11 cellular contexts compared by ENCODE assay signal in the genomic region with DNA sequence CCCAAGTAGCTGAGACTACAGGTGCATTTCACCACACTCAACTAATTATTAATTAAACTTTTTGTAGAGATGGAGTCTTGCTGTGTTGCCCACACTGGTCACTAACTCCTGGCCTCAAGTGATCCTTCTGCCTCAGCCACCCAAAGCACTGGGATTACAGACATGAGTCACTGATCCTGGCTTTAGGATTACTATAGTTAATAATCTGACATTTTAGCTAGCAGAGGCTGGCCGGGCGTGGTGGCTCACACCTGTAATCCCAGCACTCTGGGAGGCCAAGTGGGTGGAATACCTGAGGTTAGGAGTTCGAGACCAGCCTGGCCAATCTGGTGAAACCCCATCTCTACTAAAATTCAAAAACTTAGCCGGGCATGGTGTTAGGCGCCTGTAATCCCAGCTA. TPM values are rescaled to one million over a fixed set of nuclear protein-coding genes. Genes with fewer than 3 reads are reported as not detected.
DNase-seq lines count a peak whose midpoint lies in the region; ATAC-seq and TF ChIP-seq lines count a peak whose summit lies in the region.
"Had no signal": no experiment of that assay in that cellular context is flagged by ENCODE, and none has a peak within 500 bp of the region (broad histone marks: within the 10 kb centered on the region; RNA-seq: fewer than 3 reads in every experiment).

No MANE protein-coding gene starts in this region.

- H3K4me1 ChIP-seq in GM23338 (ENCODE audit: insufficient read depth) (peaks cover 7% of the 10 kb centered on the region; the same call in 1 of the 2 replicates), trophoblast cell (ENCODE audit: control insufficient read depth in 1 of 2, insufficient read depth in 2 of 2, low read length in 2 of 2) (peaks cover 0 to 10% of the 10 kb centered on the region in 2 experiments)

- H3K4me3 Mint-ChIP-seq in CD4-positive, alpha-beta T cell = no peak overlapping the region
- H3K4me3 Mint-ChIP-seq in GM23338 (no peak overlapping the region), WTC11 (no peak overlapping the region)
- no peak overlapping the region for H3K4me3 Mint-ChIP-seq in central memory CD8-positive, alpha-beta T cell
- H3K4me3 Mint-ChIP-seq: CD14-positive monocyte, H9 had no signal

- CTCF ChIA-PET in CD4-positive, alpha-beta T cell (lab: Charles Lee) = interaction anchor here (1.1 kb wide), 1 partner anchor 14 kb away, joined by 5 read pairs; no protein-coding TSS in a partner anchor
- CTCF ChIA-PET in WTC11 (lab: Charles Lee) = interaction anchor here (0.6 kb wide), 1 partner anchor 11 kb away, joined by 3 read pairs; no protein-coding TSS in a partner anchor

- H3F3A ChIP-seq in GM23338 (replicated peaks; ENCODE audit: low read depth) = no peaks in the 10 kb centered on the region

- no peak overlapping the region for H3K27ac ChIP-seq in CD4-positive, alpha-beta T cell (ENCODE audit: low read depth, low read length)
- 0 out of 2 replicates have a peak overlapping the region, but pooled peaks have one; percentile 10 for H3K27ac ChIP-seq in GM23338 (ENCODE audit: low read depth)
- no peak overlapping the region for H3K27ac ChIP-seq in trophoblast cell (ENCODE audit: low read depth, low read length)

- H3K36me3 ChIP-seq in GM23338 (ENCODE audit: insufficient read depth) = no peaks in the 10 kb centered on the region
- H3K36me3 ChIP-seq in trophoblast cell (ENCODE audit: control insufficient read depth in 1 of 2, insufficient read depth in 2 of 2, low read length in 2 of 2) = no peaks in the 10 kb centered on the region

- no peak overlapping the region for H4K12ac ChIP-seq in trophoblast cell (ENCODE audit: low read depth, low read length)

- H3K4ac ChIP-seq in trophoblast cell (ENCODE audit: low read depth, low read length) = peak overlapping the region; percentile 64

- H4K8ac ChIP-seq in trophoblast cell (ENCODE audit: low read depth, low read length) = no peak overlapping the region

- no peaks in the 10 kb centered on the region for H3K79me1 ChIP-seq in trophoblast cell (ENCODE audit: low read length)

- no peak overlapping the region for H2BK120ac ChIP-seq in trophoblast cell (ENCODE audit: insufficient read depth, low read length, poor library complexity)

- peaks cover 63% of the 10 kb centered on the region for H3K4me1 Mint-ChIP-seq in CD4-positive, alpha-beta T cell (ENCODE audit: low read depth)
- H3K4me1 Mint-ChIP-seq in GM23338 (peaks cover 26% of the 10 kb centered on the region), WTC11 (peaks cover 39% of the 10 kb centered on the region)
- H3K4me1 Mint-ChIP-seq in central memory CD8-positive, alpha-beta T cell = peaks cover 64% of the 10 kb centered on the region

- H3K9me3 Mint-ChIP-seq in CD4-positive, alpha-beta T cell = peaks cover 2% of the 10 kb centered on the region
- no peaks in the 10 kb centered on the region for H3K9me3 Mint-ChIP-seq in GM23338
- no peaks in the 10 kb centered on the region for H3K9me3 Mint-ChIP-seq in central memory CD8-positive, alpha-beta T cell
- H3K9me3 Mint-ChIP-seq in WTC11 = no peaks in the 10 kb centered on the region
- H3K9me3 Mint-ChIP-seq: H9 had no signal

- H3K4me3 ChIP-seq in GM23338 = no peak overlapping the region
- no peak overlapping the region for H3K4me3 ChIP-seq in trophoblast cell (ENCODE audit: low read depth, low read length)

- no peak overlapping the region for H2BK5ac ChIP-seq in trophoblast cell (ENCODE audit: low read depth, low read length, poor library complexity)

- intact Hi-C loops in CD4-positive, alpha-beta T cell (cut with DNase I, micrococcal nuclease) = no loop called here

- no peak overlapping the region for H3K23ac ChIP-seq in trophoblast cell (ENCODE audit: low read length)

- POLR2A ChIA-PET in CD4-positive, alpha-beta T cell (lab: Charles Lee) = interaction anchor here (0.9 kb wide), 1 partner anchor 39 kb away, joined by 5 read pairs; no protein-coding TSS in a partner anchor
- POLR2A ChIA-PET in WTC11 (lab: Charles Lee) = interaction anchor here (0.6 to 0.8 kb wide), 2 partner anchors 8 to 20 kb away, joined by 3 read pairs; no protein-coding TSS in a partner anchor

- H2AFZ ChIP-seq in GM23338 (no peak overlapping the region), trophoblast cell (ENCODE audit: insufficient read depth, low read length, poor library complexity) (no peak overlapping the region)

- H3K9me2 ChIP-seq in GM23338 (ENCODE audit: insufficient read depth) = no peaks in the 10 kb centered on the region; the same call in 1 of the 2 replicates

- H3K79me2 ChIP-seq in GM23338 (replicated peaks; ENCODE audit: insufficient read depth) = peaks cover 100% of the 10 kb centered on the region
- H3K79me2 ChIP-seq in trophoblast cell (ENCODE audit: control insufficient read depth, insufficient read depth, low read length, poor library complexity) = peaks cover 16% of the 10 kb centered on the region

- H3K9ac ChIP-seq in trophoblast cell (ENCODE audit: low read length) = no peak overlapping the region

- WGBS in trophoblast cell (ENCODE audit: extremely low coverage, insufficient coverage, insufficient read length) = no CpG with 5 or more reads among the region's 5 CpGs

- no peaks in the 10 kb centered on the region for H3K9me3 ChIP-seq in CD4-positive, alpha-beta T cell (ENCODE audit: control insufficient read depth, low read length)
- no peaks in the 10 kb centered on the region for H3K9me3 ChIP-seq in trophoblast cell (ENCODE audit: insufficient read depth, low read depth, low read length)

- no peak overlapping the region for H2BK12ac ChIP-seq in trophoblast cell (ENCODE audit: low read length)

- peak overlapping the region; percentile 15 for H3K27ac Mint-ChIP-seq in CD4-positive, alpha-beta T cell
- H3K27ac Mint-ChIP-seq in GM23338 (no peak overlapping the region), WTC11 (no peak overlapping the region)
- peak overlapping the region; percentile 78 for H3K27ac Mint-ChIP-seq in central memory CD8-positive, alpha-beta T cell (ENCODE audit: low read depth)

- no peaks in the 10 kb centered on the region for H3K27me3 Mint-ChIP-seq in CD4-positive, alpha-beta T cell
- H3K27me3 Mint-ChIP-seq in GM23338 (ENCODE audit: insufficient read depth, low read depth, poor library complexity) (peaks cover 2% of the 10 kb centered on the region), WTC11 (ENCODE audit: low read depth) (no peaks in the 10 kb centered on the region)
- no peaks in the 10 kb centered on the region for H3K27me3 Mint-ChIP-seq in central memory CD8-positive, alpha-beta T cell

- no peak overlapping the region for H4K91ac ChIP-seq in trophoblast cell (ENCODE audit: low read depth, low read length)

- H3K27me3 ChIP-seq in CD4-positive, alpha-beta T cell (ENCODE audit: control insufficient read depth, insufficient read depth, low read length) = no peaks in the 10 kb centered on the region
- H3K27me3 ChIP-seq in GM23338 (ENCODE audit: insufficient read depth) (no peaks in the 10 kb centered on the region), trophoblast cell (ENCODE audit: insufficient read depth, low read length) (no peaks in the 10 kb centered on the region)

- no peak for ATAC-seq in CD4-positive, alpha-beta T cell (ENCODE audit: poor library complexity)
- ATAC-seq in GM23338 = no peak
- no peak for ATAC-seq in central memory CD8-positive, alpha-beta T cell (replicated peaks; ENCODE audit: extremely low read depth, poor library complexity, severe bottlenecking)
- no peak for ATAC-seq in WTC11
- ATAC-seq in HG03439 (IDR thresholded peaks at IDR 0.05; ENCODE audit: unreplicated experiment) = no peak

- no peak overlapping the region for H3K18ac ChIP-seq in trophoblast cell (ENCODE audit: low read length)

- no peak for DNase-seq in CD4-positive, alpha-beta T cell
- DNase-seq in GM23338 (ENCODE audit: low spot score) = no peak
- DNase-seq in central memory CD8-positive, alpha-beta T cell (ENCODE audit: low spot score in 2 of 2) = no peak
- DNase-seq in trophoblast cell = no peak
- no peak for DNase-seq in SKM-1 (lab: John Stamatoyannopoulos, UW; ENCODE audit: unreplicated experiment)
- DNase-seq in WTC11 (ENCODE audit: low spot score) = no peak
- DNase-seq: DMS53, GOT3, H9 had no signal

- H3K4me2 ChIP-seq in GM23338 (no peak overlapping the region), trophoblast cell (ENCODE audit: low read length) (no peak overlapping the region)

- H3K36me3 Mint-ChIP-seq in CD4-positive, alpha-beta T cell (ENCODE audit: low read depth) = peaks cover 9% of the 10 kb centered on the region
- peaks cover 3% of the 10 kb centered on the region; the same call in 2 of the 3 replicates for H3K36me3 Mint-ChIP-seq in GM23338 (ENCODE audit: low read depth)
- peaks cover 5% of the 10 kb centered on the region for H3K36me3 Mint-ChIP-seq in central memory CD8-positive, alpha-beta T cell (ENCODE audit: insufficient read depth)
- H3K36me3 Mint-ChIP-seq in WTC11 = no peaks in the 10 kb centered on the region
- H3K36me3 Mint-ChIP-seq: CD14-positive monocyte had no signal

- H4K20me1 ChIP-seq in GM23338 (replicated peaks; ENCODE audit: insufficient read depth) = peaks cover 46% of the 10 kb centered on the region

- no peak for TF ChIP-seq CTCF in CD4-positive, alpha-beta T cell (IDR thresholded peaks at IDR 0.05)
- TF ChIP-seq CTCF in GM23338 (conservative IDR thresholded peaks at IDR 0.05; ENCODE audit: low read depth in 2 of 2) (no peak), WTC11 (IDR thresholded peaks at IDR 0.05) (no peak)

- no peak overlapping the region for H2AK5ac ChIP-seq in trophoblast cell (ENCODE audit: low read length)

- H3K14ac ChIP-seq in trophoblast cell (ENCODE audit: low read length) = no peak overlapping the region

TF ChIP-seq in WTC11, 78 proteins besides CTCF, POLR2A, EP300 and RAD21 (continues in another document):
- TF ChIP-seq, protein P1, sequence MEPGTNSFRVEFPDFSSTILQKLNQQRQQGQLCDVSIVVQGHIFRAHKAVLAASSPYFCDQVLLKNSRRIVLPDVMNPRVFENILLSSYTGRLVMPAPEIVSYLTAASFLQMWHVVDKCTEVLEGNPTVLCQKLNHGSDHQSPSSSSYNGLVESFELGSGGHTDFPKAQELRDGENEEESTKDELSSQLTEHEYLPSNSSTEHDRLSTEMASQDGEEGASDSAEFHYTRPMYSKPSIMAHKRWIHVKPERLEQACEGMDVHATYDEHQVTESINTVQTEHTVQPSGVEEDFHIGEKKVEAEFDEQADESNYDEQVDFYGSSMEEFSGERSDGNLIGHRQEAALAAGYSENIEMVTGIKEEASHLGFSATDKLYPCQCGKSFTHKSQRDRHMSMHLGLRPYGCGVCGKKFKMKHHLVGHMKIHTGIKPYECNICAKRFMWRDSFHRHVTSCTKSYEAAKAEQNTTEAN (CRISPR knock-in tag; IDR thresholded peaks at IDR 0.05) = no peak
- TF ChIP-seq SMAD4 (CRISPR knock-in tag; IDR thresholded peaks at IDR 0.05) (no peak), FOXK1 (CRISPR knock-in tag; IDR thresholded peaks at IDR 0.05) (no peak), EMX1 (CRISPR knock-in tag; IDR thresholded peaks at IDR 0.05) (no peak), RELA (CRISPR knock-in tag; IDR thresholded peaks at IDR 0.05; ENCODE audit: borderline replicate concordance) (no peak), MXD4 (CRISPR knock-in tag; IDR thresholded peaks at IDR 0.05; ENCODE audit: borderline replicate concordance) (no peak)

RNA-seq across cellular contexts. Expression of a gene that starts 39.5 kb away (rescaled TPM):
- 100 to 1,000 TPM; 137 to 138 TPM for total RNA-seq in CD4-positive, alpha-beta T cell
- 115 and 157 TPM in 2 replicates for total RNA-seq in GM23338 (2014; rRNA removed; shearing (Covaris generic))
- polyA plus RNA-seq in GM23338 (2016; fragmentation: Nextera tagmentation; extraction: Ambion mirVana) = 68.1 and 81.8 TPM in 2 replicates
- polyA plus RNA-seq in trophoblast cell (2013) = 57.1 and 59.1 TPM in 2 replicates
- total RNA-seq in WTC11 (2021) = 87.4 to 96.2 TPM (median 92.3 TPM) in 3 replicates

Comparison
In these comparisons a context has a peak if more than half of its experiments do, and no peak if none do; other contexts are left out.
1. H3K27ac Mint-ChIP-seq: peak in CD4-positive, alpha-beta T cell (single experiment) and central memory CD8-positive, alpha-beta T cell (single experiment); none in GM23338 (single experiment) and WTC11 (single experiment).